In genomic region chr3:109647985-109648384, GRCh38 we compare ENCODE assay signal across 27 cellular contexts.
"Had no signal": no experiment of that assay in that cellular context is flagged by ENCODE, and none has a peak within 500 bp of the region (broad histone marks: within the 10 kb centered on the region; RNA-seq: fewer than 3 reads in every experiment).

No MANE protein-coding gene starts in this region.

- ATAC-seq: activated CD4-positive, alpha-beta T cell treated with anti-CD3 and anti-CD28 coated beads for 36 hours; activated CD8-positive, alpha-beta memory T cell treated with anti-CD3 and anti-CD28 coated beads, Interleukin-2, amount 10 ng/mL, durations not matched to agents 7 days and 5 days; activated CD8-positive, alpha-beta T cell treated with anti-CD3 and anti-CD28 coated beads, Interleukin-2, amount 10 ng/mL, durations not matched to agents 7 days and 5 days; activated naive CD8-positive, alpha-beta T cell treated with anti-CD3 and anti-CD28 coated beads, Interleukin-2, amount 50 U/mL, for 24 hours; esophagus mucosa; foreskin keratinocyte; gastrocnemius medialis; heart left ventricle had no signal

- H3K36me3 ChIP-seq: adrenal gland, ascending aorta, brain microvascular endothelial cell, gastrocnemius medialis, heart left ventricle had no signal

- H3K27me3 ChIP-seq: adrenal gland, ascending aorta, brain microvascular endothelial cell, dorsolateral prefrontal cortex, foreskin keratinocyte, gastrocnemius medialis, heart left ventricle had no signal

- H3K4me1 ChIP-seq: adrenal gland, ascending aorta, foreskin keratinocyte, gastrocnemius medialis, heart left ventricle had no signal

- DNase-seq: activated CD4-positive, alpha-beta memory T cell treated with anti-CD3 and anti-CD28 coated beads for 36 hours; activated CD4-positive, alpha-beta T cell treated with anti-CD3 and anti-CD28 coated beads for 36 hours; activated CD4-positive, alpha-beta T cell treated with anti-CD3 and anti-CD28 coated beads, Interleukin-2, amount 10 ng/mL, durations not matched to agents 24 days and 14 days; activated CD4-positive, CD25-positive, alpha-beta regulatory T cell; activated CD4-positive, CD25-positive, alpha-beta regulatory T cell treated with anti-CD3 and anti-CD28 coated beads, Interleukin-2, amount 50 U/mL, for 72 hours; activated CD8-positive, alpha-beta memory T cell treated with anti-CD3 and anti-CD28 coated beads, Interleukin-2, amount 10 ng/mL, durations not matched to agents 7 days and 5 days; activated CD8-positive, alpha-beta memory T cell treated with anti-CD3 and anti-CD28 coated beads, Interleukin-2, amount 50 U/mL, for 4 hours; activated CD8-positive, alpha-beta T cell treated with anti-CD3 and anti-CD28 coated beads, Interleukin-2, amount 10 ng/mL, durations not matched to agents 7 days and 5 days; activated effector memory CD4-positive, alpha-beta T cell treated with anti-CD3 and anti-CD28 coated beads, Interleukin-2, amount 50 U/mL, for 16 hours; activated naive CD4-positive, alpha-beta T cell treated with anti-CD3 and anti-CD28 coated beads for 36 hours; activated naive CD8-positive, alpha-beta T cell treated with anti-CD3 and anti-CD28 coated beads for 36 hours; activated naive CD8-positive, alpha-beta T cell treated with anti-CD3 and anti-CD28 coated beads, Interleukin-2, amount 50 U/mL, for 24 hours; activated T-cell treated with anti-CD3 and anti-CD28 coated beads, Interleukin-2, amount 50 U/mL, for 1 hour; activated T-cell treated with anti-CD3 and anti-CD28 coated beads, Interleukin-2, amount 50 U/mL, for 48 hours; adrenal gland; brain microvascular endothelial cell; dorsolateral prefrontal cortex; effector memory CD4-positive, alpha-beta T cell; endodermal cell; foreskin keratinocyte; gastrocnemius medialis; glutamatergic neuron; heart left ventricle; T-helper 2 cell had no signal

- H3K9me3 ChIP-seq: adrenal gland, gastrocnemius medialis had no signal

- H3K27ac ChIP-seq: adrenal gland, ascending aorta, brain microvascular endothelial cell, coronary artery, dorsolateral prefrontal cortex, foreskin keratinocyte, gastrocnemius medialis, heart left ventricle had no signal

- H3K4me3 ChIP-seq: adrenal gland, ascending aorta, coronary artery, dorsolateral prefrontal cortex, gastrocnemius medialis, heart left ventricle had no signal
